1 cellular context compared by ENCODE assay signal in the genomic region with DNA sequence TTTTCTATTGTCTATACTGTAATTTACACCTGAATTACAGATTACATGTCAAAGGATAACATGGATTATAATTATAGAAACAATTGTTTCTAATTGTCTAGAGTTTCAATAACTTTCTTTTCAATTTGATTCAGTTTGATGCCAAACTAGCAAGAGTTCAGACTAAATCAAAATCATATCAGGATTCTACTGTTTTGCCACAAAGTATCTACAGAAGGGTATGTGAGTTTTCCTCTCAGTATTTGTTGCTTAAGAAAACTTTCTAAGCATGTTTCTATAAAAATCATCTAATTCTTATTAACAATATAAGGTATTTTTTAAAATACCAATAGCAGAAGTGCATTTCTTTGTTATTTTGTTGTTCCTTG.
A peak's percentile ranks its signal among the peaks of the same experiment; 100 is the strongest.
TF ChIP-seq lines count a peak whose summit lies in the region.

No MANE protein-coding gene starts in this region.

TF ChIP-seq in HepG2, 621 proteins besides CTCF, POLR2A, EP300 and RAD21 (continued from another document):
- TF ChIP-seq, protein P1, sequence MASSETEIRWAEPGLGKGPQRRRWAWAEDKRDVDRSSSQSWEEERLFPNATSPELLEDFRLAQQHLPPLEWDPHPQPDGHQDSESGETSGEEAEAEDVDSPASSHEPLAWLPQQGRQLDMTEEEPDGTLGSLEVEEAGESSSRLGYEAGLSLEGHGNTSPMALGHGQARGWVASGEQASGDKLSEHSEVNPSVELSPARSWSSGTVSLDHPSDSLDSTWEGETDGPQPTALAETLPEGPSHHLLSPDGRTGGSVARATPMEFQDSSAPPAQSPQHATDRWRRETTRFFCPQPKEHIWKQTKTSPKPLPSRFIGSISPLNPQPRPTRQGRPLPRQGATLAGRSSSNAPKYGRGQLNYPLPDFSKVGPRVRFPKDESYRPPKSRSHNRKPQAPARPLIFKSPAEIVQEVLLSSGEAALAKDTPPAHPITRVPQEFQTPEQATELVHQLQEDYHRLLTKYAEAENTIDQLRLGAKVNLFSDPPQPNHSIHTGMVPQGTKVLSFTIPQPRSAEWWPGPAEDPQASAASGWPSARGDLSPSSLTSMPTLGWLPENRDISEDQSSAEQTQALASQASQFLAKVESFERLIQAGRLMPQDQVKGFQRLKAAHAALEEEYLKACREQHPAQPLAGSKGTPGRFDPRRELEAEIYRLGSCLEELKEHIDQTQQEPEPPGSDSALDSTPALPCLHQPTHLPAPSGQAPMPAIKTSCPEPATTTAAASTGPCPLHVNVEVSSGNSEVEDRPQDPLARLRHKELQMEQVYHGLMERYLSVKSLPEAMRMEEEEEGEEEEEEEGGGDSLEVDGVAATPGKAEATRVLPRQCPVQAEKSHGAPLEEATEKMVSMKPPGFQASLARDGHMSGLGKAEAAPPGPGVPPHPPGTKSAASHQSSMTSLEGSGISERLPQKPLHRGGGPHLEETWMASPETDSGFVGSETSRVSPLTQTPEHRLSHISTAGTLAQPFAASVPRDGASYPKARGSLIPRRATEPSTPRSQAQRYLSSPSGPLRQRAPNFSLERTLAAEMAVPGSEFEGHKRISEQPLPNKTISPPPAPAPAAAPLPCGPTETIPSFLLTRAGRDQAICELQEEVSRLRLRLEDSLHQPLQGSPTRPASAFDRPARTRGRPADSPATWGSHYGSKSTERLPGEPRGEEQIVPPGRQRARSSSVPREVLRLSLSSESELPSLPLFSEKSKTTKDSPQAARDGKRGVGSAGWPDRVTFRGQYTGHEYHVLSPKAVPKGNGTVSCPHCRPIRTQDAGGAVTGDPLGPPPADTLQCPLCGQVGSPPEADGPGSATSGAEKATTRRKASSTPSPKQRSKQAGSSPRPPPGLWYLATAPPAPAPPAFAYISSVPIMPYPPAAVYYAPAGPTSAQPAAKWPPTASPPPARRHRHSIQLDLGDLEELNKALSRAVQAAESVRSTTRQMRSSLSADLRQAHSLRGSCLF (CRISPR knock-in tag; IDR thresholded peaks at IDR 0.05; ENCODE audit: borderline replicate concordance) = peak; percentile 77; the same call in 1 of the 2 replicates
- no peak for TF ChIP-seq AGO1 (IDR thresholded peaks at IDR 0.05; ENCODE audit: low read depth, low read length, poor library complexity, severe bottlenecking)
- TF ChIP-seq ZNF253 (CRISPR knock-in tag; IDR thresholded peaks at IDR 0.05; ENCODE audit: borderline replicate concordance) = no peak
- TF ChIP-seq, protein P2, sequence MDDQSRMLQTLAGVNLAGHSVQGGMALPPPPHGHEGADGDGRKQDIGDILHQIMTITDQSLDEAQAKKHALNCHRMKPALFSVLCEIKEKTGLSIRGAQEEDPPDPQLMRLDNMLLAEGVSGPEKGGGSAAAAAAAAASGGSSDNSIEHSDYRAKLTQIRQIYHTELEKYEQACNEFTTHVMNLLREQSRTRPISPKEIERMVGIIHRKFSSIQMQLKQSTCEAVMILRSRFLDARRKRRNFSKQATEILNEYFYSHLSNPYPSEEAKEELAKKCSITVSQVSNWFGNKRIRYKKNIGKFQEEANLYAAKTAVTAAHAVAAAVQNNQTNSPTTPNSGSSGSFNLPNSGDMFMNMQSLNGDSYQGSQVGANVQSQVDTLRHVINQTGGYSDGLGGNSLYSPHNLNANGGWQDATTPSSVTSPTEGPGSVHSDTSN (CRISPR knock-in tag; IDR thresholded peaks at IDR 0.05; ENCODE audit: borderline replicate concordance) = no peak
- TF ChIP-seq ZNF674 (CRISPR knock-in tag; IDR thresholded peaks at IDR 0.05; ENCODE audit: low read depth) = no peak
- TF ChIP-seq, protein P3, sequence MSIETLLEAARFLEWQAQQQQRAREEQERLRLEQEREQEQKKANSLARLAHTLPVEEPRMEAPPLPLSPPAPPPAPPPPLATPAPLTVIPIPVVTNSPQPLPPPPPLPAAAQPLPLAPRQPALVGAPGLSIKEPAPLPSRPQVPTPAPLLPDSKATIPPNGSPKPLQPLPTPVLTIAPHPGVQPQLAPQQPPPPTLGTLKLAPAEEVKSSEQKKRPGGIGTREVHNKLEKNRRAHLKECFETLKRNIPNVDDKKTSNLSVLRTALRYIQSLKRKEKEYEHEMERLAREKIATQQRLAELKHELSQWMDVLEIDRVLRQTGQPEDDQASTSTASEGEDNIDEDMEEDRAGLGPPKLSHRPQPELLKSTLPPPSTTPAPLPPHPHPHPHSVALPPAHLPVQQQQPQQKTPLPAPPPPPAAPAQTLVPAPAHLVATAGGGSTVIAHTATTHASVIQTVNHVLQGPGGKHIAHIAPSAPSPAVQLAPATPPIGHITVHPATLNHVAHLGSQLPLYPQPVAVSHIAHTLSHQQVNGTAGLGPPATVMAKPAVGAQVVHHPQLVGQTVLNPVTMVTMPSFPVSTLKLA (IDR thresholded peaks at IDR 0.05) = no peak
- TF ChIP-seq ARHGAP35 (CRISPR knock-in tag; IDR thresholded peaks at IDR 0.05; ENCODE audit: borderline replicate concordance) = no peak
- no peak for TF ChIP-seq RBAK (CRISPR knock-in tag; IDR thresholded peaks at IDR 0.05)
TF ChIP-seq in HepG2: peak in this region for 16.
